10 cellular contexts compared by ENCODE assay signal in genomic region chr1:3352084-3352951, GRCh38.
A peak's percentile ranks its signal among the peaks of the same experiment; 100 is the strongest.
DNase-seq lines count a peak whose midpoint lies in the region; ATAC-seq, FAIRE-seq and TF ChIP-seq lines count a peak whose summit lies in the region.
"Had no signal": no experiment of that assay in that cellular context is flagged by ENCODE, and none has a peak within 500 bp of the region (broad histone marks: within the 10 kb centered on the region; RNA-seq: fewer than 3 reads in every experiment).

No MANE protein-coding gene starts in this region.

- H3K36me3 ChIP-seq in body of pancreas (replicated peaks in 1 of 2; ENCODE audit: insufficient read depth in 1 of 2, low read depth in 2 of 2) (no peaks in the 10 kb centered on the region), kidney (ENCODE audit: control insufficient read depth in 1 of 2, insufficient read depth in 2 of 2, low read length in 2 of 2) (no peaks in the 10 kb centered on the region), spleen (no peaks in the 10 kb centered on the region)

- intact Hi-C loops in body of pancreas (cut with DNase I) = no loop called here
- intact Hi-C loops in kidney (cut with DNase I) = no loop called here
- intact Hi-C loops in spleen (cut with DNase I; ENCODE audit: low total_unique reads) = no loop called here

- peak; percentile 63 for DNase-seq in H54 (ENCODE audit: insufficient read length, low spot score)
- peak; percentile 58 to 85 (median 78) for DNase-seq in body of pancreas
- DNase-seq in kidney = peak; percentile 91
- no peak for DNase-seq in spleen
- DNase-seq in activated CD4-positive, alpha-beta T cell treated with anti-CD3 and anti-CD28 coated beads for 48 hours = no peak
- DNase-seq in dermis blood vessel endothelial cell = no peak
- DNase-seq: central memory CD4-positive, alpha-beta T cell; natural killer cell had no signal

- H3K27me3 ChIP-seq in body of pancreas (no peaks in the 10 kb centered on the region), spleen (replicated peaks in 1 of 7) (peaks cover 0 to 96% (median 0%) of the 10 kb centered on the region in 7 donors)

- peak overlapping the region in 1 of 2 donors; percentile 10 for H3K9ac ChIP-seq in kidney (ENCODE audit: low read length in 2 of 2)

- TF ChIP-seq CTCF in body of pancreas (IDR thresholded peaks at IDR 0.05) = no peak
- TF ChIP-seq CTCF in kidney (IDR thresholded peaks at IDR 0.05; ENCODE audit: borderline replicate concordance, extremely low read depth, insufficient read depth) = no peak
- no peak for TF ChIP-seq CTCF in spleen (IDR thresholded peaks at IDR 0.05 in 8 of 11, conservative IDR thresholded peaks at IDR 0.05 in 3 of 11)

- H3K4me1 ChIP-seq in body of pancreas = peaks cover 95% of the 10 kb centered on the region
- H3K4me1 ChIP-seq in kidney (ENCODE audit: control insufficient read depth in 1 of 2, insufficient read depth in 1 of 2, low read depth in 1 of 2, low read length in 2 of 2) = peaks cover 15 to 30% of the 10 kb centered on the region in 2 donors
- H3K4me1 ChIP-seq in spleen = peaks cover 0 to 61% (median 15%) of the 10 kb centered on the region in 6 donors

- H3K4me3 ChIP-seq in body of pancreas (no peak overlapping the region), kidney (ENCODE audit: low read length in 2 of 2) (no peak overlapping the region), spleen (no peak overlapping the region)

- H3K27ac ChIP-seq in body of pancreas = peak overlapping the region; percentile 80 to 91 (median 88)
- peak overlapping the region; percentile 57 to 68 for H3K27ac ChIP-seq in kidney (ENCODE audit: low read depth in 2 of 2, low read length in 2 of 2)
- H3K27ac ChIP-seq in spleen = peak overlapping the region in 5 of 8 donors; percentile 20 to 62 (median 59)

- TF ChIP-seq POLR2A in H54 (IDR thresholded peaks at IDR 0.05; ENCODE audit: low read depth, low read length) (no peak), body of pancreas (IDR thresholded peaks at IDR 0.05) (peak in 2 of 3 donors; percentile 56 to 61), spleen (IDR thresholded peaks at IDR 0.05) (no peak)

- 49 to 53% methylated on average over 28 to 35 of the region's 36 CpGs for WGBS in body of pancreas, 2 donors
- 34 to 58% (median 38%) methylated on average over 34 to 36 of the region's 36 CpGs for WGBS in spleen, 5 donors

- no peak for FAIRE-seq in H54 (lab: Jason Lieb, UNC)
- FAIRE-seq in kidney (lab: Jason Lieb, UNC) = no peak

- H3K9me3 ChIP-seq in body of pancreas = no peaks in the 10 kb centered on the region
- H3K9me3 ChIP-seq in kidney (ENCODE audit: control insufficient read depth in 1 of 2, low read length in 2 of 2) = no peaks in the 10 kb centered on the region
- no peaks in the 10 kb centered on the region for H3K9me3 ChIP-seq in spleen

- ATAC-seq in body of pancreas = peak; percentile 77
- ATAC-seq in GM18511 (IDR thresholded peaks at IDR 0.05; ENCODE audit: unreplicated experiment) = no peak
- no peak for ATAC-seq in HG03175 (IDR thresholded peaks at IDR 0.05; ENCODE audit: unreplicated experiment)
- ATAC-seq: natural killer cell had no signal

Comparison
In these comparisons a context has a peak if more than half of its experiments do, and no peak if none do; other contexts are left out.
1. DNase-seq: peak in H54 (single experiment), body of pancreas (4 of 4) and kidney (single experiment); none in spleen (single experiment), activated CD4-positive, alpha-beta T cell treated with anti-CD3 and anti-CD28 coated beads for 48 hours (single experiment) and dermis blood vessel endothelial cell (single experiment).
2. POLR2A ChIP-seq: peak in body of pancreas (2 of 3); none in H54 (single experiment) and spleen (0 of 3).
3. Peak in every context shown above with its lines, with median percentiles within 50 percentile points of each other: H3K27ac ChIP-seq.